In genomic region chr21:44003307-44003966, GRCh38 we compare ENCODE assay signal across 19 cellular contexts. TPM values are rescaled to one million over a fixed set of nuclear protein-coding genes. Genes with fewer than 3 reads are reported as not detected.
DNase-seq lines count a peak whose midpoint lies in the region; ATAC-seq, FAIRE-seq and TF ChIP-seq lines count a peak whose summit lies in the region.
"Had no signal": no experiment of that assay in that cellular context is flagged by ENCODE, and none has a peak within 500 bp of the region (broad histone marks: within the 10 kb centered on the region; RNA-seq: fewer than 3 reads in every experiment).

No MANE protein-coding gene starts in this region.

- no peaks in the 10 kb centered on the region for H3K9me3 Mint-ChIP-seq in progenitor cell of endocrine pancreas (ENCODE audit: low read depth)
- H3K9me3 Mint-ChIP-seq: CD14-positive monocyte; CD4-positive, alpha-beta memory T cell; GM23338 had no signal

- ATAC-seq in HepG2 (no peak), right lobe of liver (no peak)
- ATAC-seq: GM23338 had no signal

- no peaks in the 10 kb centered on the region for H4K20me1 ChIP-seq in HepG2 (ENCODE audit: insufficient read depth, low read length)
- H4K20me1 ChIP-seq: BLaER1 had no signal

- in situ Hi-C loops in HepG2 (cut with HindIII; ENCODE audit: extremely low pct_ligation_motif_present, low pct_unique_long_range_greater_than_20kb), result no loop called here

- CTCF ChIA-PET in HepG2 (lab: Yijun Ruan, JAX; ENCODE audit: low intra/inter-chr PET ratio, low total read pairs), result no interaction called here

- H3K27ac Mint-ChIP-seq in progenitor cell of endocrine pancreas, result peak overlapping the region; percentile 66
- H3K27ac Mint-ChIP-seq: CD14-positive monocyte, GM23338 had no signal

- H3K4me2 ChIP-seq in HepG2 (ENCODE audit: low read depth, low read length), result no peak overlapping the region
- H3K4me2 ChIP-seq: BLaER1, GM23338 had no signal

- H3K27ac ChIP-seq in HepG2 (ENCODE audit: extremely low read length, insufficient read depth, low read length) (no peak overlapping the region), right lobe of liver (no peak overlapping the region), dorsolateral prefrontal cortex (peak overlapping the region in 46 of 59 donors; percentile 0 to 99 (median 62))
- H3K27ac ChIP-seq: BLaER1 had no signal

- no peak for TF ChIP-seq EP300 in HepG2 (IDR thresholded peaks at IDR 0.05; ENCODE audit: low read depth in 2 of 2, low read length in 2 of 2)
- TF ChIP-seq EP300 in HepG2 (CRISPR knock-in tag; IDR thresholded peaks at IDR 0.05; ENCODE audit: borderline replicate concordance), result no peak

- FAIRE-seq in HepG2 (lab: Jason Lieb, UNC), result no peak
- FAIRE-seq: GM12892, GM18507, H54 had no signal

- no TSS peak for BruUV-seq in HepG2 (replicated peaks; lab: Mats Ljungman, UMichigan)

- TF ChIP-seq CTCF in HepG2 (CRISPR knock-in tag; IDR thresholded peaks at IDR 0.05) (no peak), right lobe of liver (IDR thresholded peaks at IDR 0.05) (no peak), dorsolateral prefrontal cortex (IDR thresholded peaks at IDR 0.05 in 54 of 56, conservative IDR thresholded peaks at IDR 0.05 in 2 of 56; ENCODE audit: low read depth in 1 of 56, partially characterized antibody in 56 of 56) (no peak), progenitor cell of endocrine pancreas (IDR thresholded peaks at IDR 0.05; ENCODE audit: unreplicated experiment) (no peak)

- H3K9me3 ChIP-seq in HepG2 (ENCODE audit: low read length) (no peaks in the 10 kb centered on the region), right lobe of liver (no peaks in the 10 kb centered on the region)
- H3K9me3 ChIP-seq: BLaER1 had no signal

- no peak overlapping the region for H2AFZ ChIP-seq in HepG2 (ENCODE audit: low read length)
- H2AFZ ChIP-seq: GM23338 had no signal

- H3K27me3 ChIP-seq in HepG2 (ENCODE audit: control insufficient read depth in 1 of 2, insufficient read depth in 2 of 2, low read length in 2 of 2) (peaks cover 0 to 21% of the 10 kb centered on the region in 2 experiments; a peak in 4 of 5 replicates), right lobe of liver (no peaks in the 10 kb centered on the region), dorsolateral prefrontal cortex (no peaks in the 10 kb centered on the region)
- H3K27me3 ChIP-seq: BLaER1 had no signal

- no peaks in the 10 kb centered on the region for H3K79me2 ChIP-seq in HepG2 (ENCODE audit: insufficient read depth, low read length)

- DNase-seq in HepG2 (ENCODE audit: low spot score), result no peak
- DNase-seq in right lobe of liver, result no peak
- peak in 2 of 10 donors; percentile 4 to 14 for DNase-seq in dorsolateral prefrontal cortex
- no peak for DNase-seq in progenitor cell of endocrine pancreas (ENCODE audit: low spot score, unreplicated experiment)
- DNase-seq in posterior vena cava (ENCODE audit: low spot score), result no peak
- no peak for DNase-seq in pons (ENCODE audit: low spot score)
- DNase-seq in NCI-H2107 treated with DMSO at 0.1 percent for 48 hours (lab: John Stamatoyannopoulos, UW; ENCODE audit: unreplicated experiment), result no peak
- DNase-seq: 8988T; CD4-positive, alpha-beta memory T cell; DMS153; DMS79; GDM1; HCEC 1CT had no signal

- peaks cover 6% of the 10 kb centered on the region for H3K27me3 Mint-ChIP-seq in progenitor cell of endocrine pancreas
- H3K27me3 Mint-ChIP-seq: CD4-positive, alpha-beta memory T cell had no signal

- H3K4me1 Mint-ChIP-seq in progenitor cell of endocrine pancreas (ENCODE audit: low read depth), result no peaks in the 10 kb centered on the region
- H3K4me1 Mint-ChIP-seq: CD14-positive monocyte; CD4-positive, alpha-beta memory T cell; GM23338 had no signal

- no peak for TF ChIP-seq RAD21 in HepG2 (CRISPR knock-in tag; IDR thresholded peaks at IDR 0.05)

- peaks cover 18% of the 10 kb centered on the region for H3K4me1 ChIP-seq in HepG2 (ENCODE audit: insufficient read depth, low read length)
- H3K4me1 ChIP-seq in right lobe of liver, result peaks cover 0 to 11% (median 5%) of the 10 kb centered on the region in 4 donors

- intact Hi-C loops in HepG2 (cut with micrococcal nuclease; ENCODE audit: unreplicated experiment), result no loop called here
- intact Hi-C loops in right lobe of liver (cut with DNase I), result no loop called here
- intact Hi-C loops in dorsolateral prefrontal cortex (cut with DNase I), result no loop called here
- intact Hi-C loops in posterior vena cava (cut with DNase I), result no loop called here

- no peak overlapping the region for H3K9ac ChIP-seq in HepG2 (ENCODE audit: insufficient read depth, low read depth, low read length)
- H3K9ac ChIP-seq: BLaER1 had no signal

- H3K4me3 ChIP-seq in HepG2 (replicated peaks in 1 of 3; ENCODE audit: insufficient read depth in 1 of 3, low read depth in 2 of 3, low read length in 3 of 3) (no peak overlapping the region), right lobe of liver (no peak overlapping the region), dorsolateral prefrontal cortex (no peak overlapping the region)
- H3K4me3 ChIP-seq: BLaER1, GM23338 had no signal

- H3K4me3 Mint-ChIP-seq in progenitor cell of endocrine pancreas (ENCODE audit: low read depth), result no peak overlapping the region
- H3K4me3 Mint-ChIP-seq: CD14-positive monocyte; CD4-positive, alpha-beta memory T cell; GM23338 had no signal

- H3K36me3 ChIP-seq in HepG2 (replicated peaks in 1 of 2; ENCODE audit: control insufficient read depth in 1 of 2, insufficient read depth in 2 of 2, low read length in 2 of 2) (no peaks in the 10 kb centered on the region), right lobe of liver (no peaks in the 10 kb centered on the region)
- H3K36me3 ChIP-seq: BLaER1 had no signal

- H3K36me3 Mint-ChIP-seq in progenitor cell of endocrine pancreas (ENCODE audit: insufficient read depth), result no peaks in the 10 kb centered on the region
- H3K36me3 Mint-ChIP-seq: CD4-positive, alpha-beta memory T cell had no signal

- POLR2A ChIA-PET in HepG2 (lab: Yijun Ruan, JAX), result no interaction called here

- WGBS in HepG2 (ENCODE audit: low lambda C conversion rate), result 37% methylated on average over 5 of the region's 5 CpGs
- WGBS in right lobe of liver (ENCODE audit: insufficient coverage, low coverage, low lambda C conversion rate, missing lambda C conversion rate), result 96% methylated on average over 5 of the region's 5 CpGs

- TF ChIP-seq POLR2A in HepG2 (IDR thresholded peaks at IDR 0.05; ENCODE audit: insufficient read depth in 1 of 2, low read depth in 2 of 2, low read length in 2 of 2) (no peak), right lobe of liver (IDR thresholded peaks at IDR 0.05) (no peak)

TF ChIP-seq in HepG2, 621 proteins besides CTCF, POLR2A, EP300 and RAD21 (continues in another document):
- no peak for TF ChIP-seq ZNF3 (CRISPR knock-in tag; IDR thresholded peaks at IDR 0.05)
- no peak for TF ChIP-seq ZNF101 (CRISPR knock-in tag; IDR thresholded peaks at IDR 0.05; ENCODE audit: borderline replicate concordance, low read depth)
- TF ChIP-seq PRDM4 (CRISPR knock-in tag; IDR thresholded peaks at IDR 0.05; ENCODE audit: borderline replicate concordance), result no peak
- TF ChIP-seq U2AF1 (optimal IDR thresholded peaks at IDR 0.05; ENCODE audit: low read depth, low read length), result no peak

RNA-seq across cellular contexts. Expression of gene TRAPPC10, which starts 8.7 kb away (rescaled TPM):
- total RNA-seq in HepG2 (2016; rRNA removed; fragmentation: Illumina TruSeq; extraction: Trizol) (15.2 and 16.5 TPM in 2 replicates), right lobe of liver (10 to 100 TPM; 15.4 to 25.6 (median 18.4) TPM), dorsolateral prefrontal cortex (100 to 1,000 TPM in 1 of 120 experiments, 10 to 100 TPM in 119; 49.1 to 103 (median 69.3) TPM), progenitor cell of endocrine pancreas (40.4 and 42.7 TPM in 2 replicates), posterior vena cava (10 to 100 TPM; 26.7 to 30.3 TPM)
- total RNA-seq in HepG2 (2016; cell fraction: cytosol; rRNA removed; fragmentation: Illumina TruSeq; extraction: Trizol; ENCODE audit: low read depth), result 16.6 and 17.0 TPM in 2 replicates
- total RNA-seq in HepG2 (2016; cell fraction: insoluble cytoplasmic fraction; rRNA removed; fragmentation: Illumina TruSeq; extraction: Trizol), result 12.6 and 17.1 TPM in 2 replicates
- total RNA-seq in HepG2 (2016; cell fraction: membrane; rRNA removed; fragmentation: Illumina TruSeq; extraction: Trizol), result 18.2 and 18.5 TPM in 2 replicates
- total RNA-seq in HepG2 (2016; cell fraction: nucleus; rRNA removed; fragmentation: Illumina TruSeq; extraction: Trizol), result 25.8 and 26.3 TPM in 2 replicates
- polyA plus RNA-seq in HepG2 (2011; rRNA removed), result 10.6 TPM in 2 replicates
- polyA plus RNA-seq in HepG2 (2011; cell fraction: cytosol; rRNA removed), result 6.4 and 7.4 TPM in 2 replicates
- polyA plus RNA-seq in HepG2 (2011; cell fraction: nucleus; rRNA removed), result 33.8 and 34.4 TPM in 2 replicates
- polyA plus RNA-seq in HepG2 (2012), result 9.8 and 12.7 TPM in 2 replicates
- 12.1 and 12.5 TPM in 2 replicates for polyA plus RNA-seq in HepG2 (2016; cell fraction: cytosol; fragmentation: Illumina TruSeq; extraction: Trizol; ENCODE audit: low read depth)
- polyA plus RNA-seq in HepG2 (2016; cell fraction: insoluble cytoplasmic fraction; fragmentation: Illumina TruSeq; extraction: Trizol; ENCODE audit: low read depth), result 9.5 and 11.9 TPM in 2 replicates
- polyA plus RNA-seq in HepG2 (2016; cell fraction: membrane; fragmentation: Illumina TruSeq; extraction: Trizol; ENCODE audit: low read depth), result 10.0 and 10.8 TPM in 2 replicates
- polyA plus RNA-seq in HepG2 (2016; cell fraction: nucleus; fragmentation: Illumina TruSeq; extraction: Trizol; ENCODE audit: insufficient read depth, low read depth), result 30.3 and 54.6 TPM in 2 replicates
- polyA minus RNA-seq in HepG2 (2011; rRNA and poly(A)+ RNA removed; ENCODE audit: low replicate concordance), result 19.6 and 41.6 TPM in 2 replicates
- polyA minus RNA-seq in HepG2 (2011; cell fraction: cytosol; rRNA and poly(A)+ RNA removed), result 6.8 and 7.4 TPM in 2 replicates
- 27.6 and 28.3 TPM in 2 replicates for polyA minus RNA-seq in HepG2 (2011; cell fraction: nucleus; rRNA and poly(A)+ RNA removed)

Comparison
In these comparisons a context has a peak if more than half of its experiments do, and no peak if none do; other contexts are left out.
1. H3K27ac ChIP-seq: peak in dorsolateral prefrontal cortex (46 of 59); none in HepG2 (single experiment) and right lobe of liver (0 of 3).